In the genomic region with DNA sequence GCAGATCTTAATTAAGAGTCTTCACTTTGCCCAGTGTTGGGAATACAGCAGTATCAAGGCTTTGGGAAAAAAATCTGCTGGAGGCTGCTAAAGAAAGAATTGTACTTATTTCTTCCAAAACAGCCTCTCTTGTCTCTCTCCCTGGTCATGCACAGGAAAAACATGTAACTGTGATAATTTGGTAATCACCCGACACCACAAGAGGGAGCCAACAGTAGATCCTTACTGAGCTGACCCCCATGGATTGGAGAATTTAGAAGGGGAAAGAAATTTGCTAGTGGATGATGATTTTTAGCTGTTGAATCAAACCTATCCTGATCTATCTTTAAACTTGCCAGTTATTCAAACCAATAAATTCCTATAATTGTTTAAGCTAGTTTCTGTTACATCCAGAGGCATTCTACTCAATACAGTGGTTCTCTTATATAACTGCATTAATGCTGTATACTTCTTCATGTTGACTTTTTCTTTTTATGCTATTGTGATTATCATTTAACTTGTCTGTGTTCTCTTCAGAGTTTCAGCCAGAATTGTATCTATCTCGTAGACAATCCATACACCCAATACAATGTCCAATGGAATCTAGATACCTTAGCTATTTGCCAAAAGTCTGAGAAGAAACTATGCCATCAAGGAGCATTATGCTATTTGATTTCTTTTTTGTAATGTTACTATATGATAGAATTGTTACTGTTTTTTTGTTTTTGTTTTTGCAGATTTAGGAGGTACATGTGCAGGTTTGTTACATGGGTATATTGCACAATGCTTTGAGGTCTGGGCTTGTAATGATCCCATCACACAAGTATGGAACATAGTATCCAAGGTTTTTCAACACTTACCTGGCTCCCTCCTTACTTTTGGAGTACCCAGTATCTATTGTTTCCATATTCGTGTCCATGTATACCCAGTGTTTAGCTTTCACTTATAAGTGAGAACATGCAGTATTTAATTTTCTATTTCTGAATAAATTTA, we compare ENCODE assay signal across 1 cellular context.
A peak's percentile ranks its signal among the peaks of the same experiment; 100 is the strongest.
TF ChIP-seq lines count a peak whose summit lies in the region.

No MANE protein-coding gene starts in this region.

TF ChIP-seq in HepG2, 621 proteins besides CTCF, POLR2A, EP300 and RAD21:
- TF ChIP-seq STAG1 (CRISPR knock-in tag; IDR thresholded peaks at IDR 0.05) (peak; percentile 63), ZFY (CRISPR knock-in tag; IDR thresholded peaks at IDR 0.05) (no peak), CEBPB (IDR thresholded peaks at IDR 0.05; ENCODE audit: borderline replicate concordance, low read depth, low read length) (peak; percentile 24; the same call in 1 of the 2 replicates), NFE2 (CRISPR knock-in tag; IDR thresholded peaks at IDR 0.05) (no peak), MED13 (CRISPR knock-in tag; IDR thresholded peaks at IDR 0.05) (no peak), SMC3 (IDR thresholded peaks at IDR 0.05; ENCODE audit: low read length) (peak; percentile 64), EEA1 (CRISPR knock-in tag; IDR thresholded peaks at IDR 0.05; ENCODE audit: borderline replicate concordance) (no peak), ARNT2 (CRISPR knock-in tag; IDR thresholded peaks at IDR 0.05; ENCODE audit: low read depth) (no peak), ZNF484 (CRISPR knock-in tag; IDR thresholded peaks at IDR 0.05; ENCODE audit: borderline replicate concordance, low read depth) (no peak), MIXL1 (CRISPR knock-in tag; IDR thresholded peaks at IDR 0.05) (0 out of 2 replicates have a peak, but pooled peaks have one; percentile 48)
